1 cellular context compared by ENCODE assay signal in genomic region chr9:133149130-133150015, GRCh38.
TF ChIP-seq lines count a peak whose summit lies in the region.

No MANE protein-coding gene starts in this region.

TF ChIP-seq in K562, 482 proteins besides CTCF, POLR2A, EP300 and RAD21 (continued from another document and continues in another):
- TF ChIP-seq, protein P1, sequence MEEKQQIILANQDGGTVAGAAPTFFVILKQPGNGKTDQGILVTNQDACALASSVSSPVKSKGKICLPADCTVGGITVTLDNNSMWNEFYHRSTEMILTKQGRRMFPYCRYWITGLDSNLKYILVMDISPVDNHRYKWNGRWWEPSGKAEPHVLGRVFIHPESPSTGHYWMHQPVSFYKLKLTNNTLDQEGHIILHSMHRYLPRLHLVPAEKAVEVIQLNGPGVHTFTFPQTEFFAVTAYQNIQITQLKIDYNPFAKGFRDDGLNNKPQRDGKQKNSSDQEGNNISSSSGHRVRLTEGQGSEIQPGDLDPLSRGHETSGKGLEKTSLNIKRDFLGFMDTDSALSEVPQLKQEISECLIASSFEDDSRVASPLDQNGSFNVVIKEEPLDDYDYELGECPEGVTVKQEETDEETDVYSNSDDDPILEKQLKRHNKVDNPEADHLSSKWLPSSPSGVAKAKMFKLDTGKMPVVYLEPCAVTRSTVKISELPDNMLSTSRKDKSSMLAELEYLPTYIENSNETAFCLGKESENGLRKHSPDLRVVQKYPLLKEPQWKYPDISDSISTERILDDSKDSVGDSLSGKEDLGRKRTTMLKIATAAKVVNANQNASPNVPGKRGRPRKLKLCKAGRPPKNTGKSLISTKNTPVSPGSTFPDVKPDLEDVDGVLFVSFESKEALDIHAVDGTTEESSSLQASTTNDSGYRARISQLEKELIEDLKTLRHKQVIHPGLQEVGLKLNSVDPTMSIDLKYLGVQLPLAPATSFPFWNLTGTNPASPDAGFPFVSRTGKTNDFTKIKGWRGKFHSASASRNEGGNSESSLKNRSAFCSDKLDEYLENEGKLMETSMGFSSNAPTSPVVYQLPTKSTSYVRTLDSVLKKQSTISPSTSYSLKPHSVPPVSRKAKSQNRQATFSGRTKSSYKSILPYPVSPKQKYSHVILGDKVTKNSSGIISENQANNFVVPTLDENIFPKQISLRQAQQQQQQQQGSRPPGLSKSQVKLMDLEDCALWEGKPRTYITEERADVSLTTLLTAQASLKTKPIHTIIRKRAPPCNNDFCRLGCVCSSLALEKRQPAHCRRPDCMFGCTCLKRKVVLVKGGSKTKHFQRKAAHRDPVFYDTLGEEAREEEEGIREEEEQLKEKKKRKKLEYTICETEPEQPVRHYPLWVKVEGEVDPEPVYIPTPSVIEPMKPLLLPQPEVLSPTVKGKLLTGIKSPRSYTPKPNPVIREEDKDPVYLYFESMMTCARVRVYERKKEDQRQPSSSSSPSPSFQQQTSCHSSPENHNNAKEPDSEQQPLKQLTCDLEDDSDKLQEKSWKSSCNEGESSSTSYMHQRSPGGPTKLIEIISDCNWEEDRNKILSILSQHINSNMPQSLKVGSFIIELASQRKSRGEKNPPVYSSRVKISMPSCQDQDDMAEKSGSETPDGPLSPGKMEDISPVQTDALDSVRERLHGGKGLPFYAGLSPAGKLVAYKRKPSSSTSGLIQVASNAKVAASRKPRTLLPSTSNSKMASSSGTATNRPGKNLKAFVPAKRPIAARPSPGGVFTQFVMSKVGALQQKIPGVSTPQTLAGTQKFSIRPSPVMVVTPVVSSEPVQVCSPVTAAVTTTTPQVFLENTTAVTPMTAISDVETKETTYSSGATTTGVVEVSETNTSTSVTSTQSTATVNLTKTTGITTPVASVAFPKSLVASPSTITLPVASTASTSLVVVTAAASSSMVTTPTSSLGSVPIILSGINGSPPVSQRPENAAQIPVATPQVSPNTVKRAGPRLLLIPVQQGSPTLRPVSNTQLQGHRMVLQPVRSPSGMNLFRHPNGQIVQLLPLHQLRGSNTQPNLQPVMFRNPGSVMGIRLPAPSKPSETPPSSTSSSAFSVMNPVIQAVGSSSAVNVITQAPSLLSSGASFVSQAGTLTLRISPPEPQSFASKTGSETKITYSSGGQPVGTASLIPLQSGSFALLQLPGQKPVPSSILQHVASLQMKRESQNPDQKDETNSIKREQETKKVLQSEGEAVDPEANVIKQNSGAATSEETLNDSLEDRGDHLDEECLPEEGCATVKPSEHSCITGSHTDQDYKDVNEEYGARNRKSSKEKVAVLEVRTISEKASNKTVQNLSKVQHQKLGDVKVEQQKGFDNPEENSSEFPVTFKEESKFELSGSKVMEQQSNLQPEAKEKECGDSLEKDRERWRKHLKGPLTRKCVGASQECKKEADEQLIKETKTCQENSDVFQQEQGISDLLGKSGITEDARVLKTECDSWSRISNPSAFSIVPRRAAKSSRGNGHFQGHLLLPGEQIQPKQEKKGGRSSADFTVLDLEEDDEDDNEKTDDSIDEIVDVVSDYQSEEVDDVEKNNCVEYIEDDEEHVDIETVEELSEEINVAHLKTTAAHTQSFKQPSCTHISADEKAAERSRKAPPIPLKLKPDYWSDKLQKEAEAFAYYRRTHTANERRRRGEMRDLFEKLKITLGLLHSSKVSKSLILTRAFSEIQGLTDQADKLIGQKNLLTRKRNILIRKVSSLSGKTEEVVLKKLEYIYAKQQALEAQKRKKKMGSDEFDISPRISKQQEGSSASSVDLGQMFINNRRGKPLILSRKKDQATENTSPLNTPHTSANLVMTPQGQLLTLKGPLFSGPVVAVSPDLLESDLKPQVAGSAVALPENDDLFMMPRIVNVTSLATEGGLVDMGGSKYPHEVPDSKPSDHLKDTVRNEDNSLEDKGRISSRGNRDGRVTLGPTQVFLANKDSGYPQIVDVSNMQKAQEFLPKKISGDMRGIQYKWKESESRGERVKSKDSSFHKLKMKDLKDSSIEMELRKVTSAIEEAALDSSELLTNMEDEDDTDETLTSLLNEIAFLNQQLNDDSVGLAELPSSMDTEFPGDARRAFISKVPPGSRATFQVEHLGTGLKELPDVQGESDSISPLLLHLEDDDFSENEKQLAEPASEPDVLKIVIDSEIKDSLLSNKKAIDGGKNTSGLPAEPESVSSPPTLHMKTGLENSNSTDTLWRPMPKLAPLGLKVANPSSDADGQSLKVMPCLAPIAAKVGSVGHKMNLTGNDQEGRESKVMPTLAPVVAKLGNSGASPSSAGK (IDR thresholded peaks at IDR 0.05) = peak; percentile 92
- TF ChIP-seq PURB (CRISPR knock-in tag; IDR thresholded peaks at IDR 0.05; ENCODE audit: low read depth) = no peak
- TF ChIP-seq ZC3H4 (CRISPR knock-in tag; IDR thresholded peaks at IDR 0.05; ENCODE audit: borderline replicate concordance) = no peak
- peak; percentile 14; the same call in 1 of the 2 replicates for TF ChIP-seq SMARCA4 (IDR thresholded peaks at IDR 0.05)
- TF ChIP-seq ATF6 (CRISPR knock-in tag; IDR thresholded peaks at IDR 0.05) = no peak
- 0 out of 2 replicates have a peak, but pooled peaks have one; percentile 58 for TF ChIP-seq TCF7 (IDR thresholded peaks at IDR 0.05; ENCODE audit: borderline replicate concordance)
- TF ChIP-seq ETV1 (tag; conservative IDR thresholded peaks at IDR 0.05; ENCODE audit: low read depth) = no peak
- no peak for TF ChIP-seq FOXJ3 (CRISPR knock-in tag; IDR thresholded peaks at IDR 0.05)
- TF ChIP-seq, protein P2, sequence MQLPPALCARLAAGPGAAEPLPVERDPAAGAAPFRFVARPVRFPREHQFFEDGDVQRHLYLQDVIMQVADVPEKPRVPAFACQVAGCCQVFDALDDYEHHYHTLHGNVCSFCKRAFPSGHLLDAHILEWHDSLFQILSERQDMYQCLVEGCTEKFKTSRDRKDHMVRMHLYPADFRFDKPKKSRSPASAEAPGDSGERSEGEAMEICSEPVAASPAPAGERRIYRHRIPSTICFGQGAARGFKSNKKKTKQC (CRISPR knock-in tag; IDR thresholded peaks at IDR 0.05) = peak; percentile 72; the same call in 1 of the 2 replicates
- peak; percentile 85 for TF ChIP-seq SAP30 (IDR thresholded peaks at IDR 0.05; ENCODE audit: borderline replicate concordance, insufficient read depth, low read depth, low read length, poor library complexity, severe bottlenecking)
- TF ChIP-seq ZNF584 (CRISPR knock-in tag; IDR thresholded peaks at IDR 0.05; ENCODE audit: low read depth) = peak; percentile 94
- TF ChIP-seq, protein P3, sequence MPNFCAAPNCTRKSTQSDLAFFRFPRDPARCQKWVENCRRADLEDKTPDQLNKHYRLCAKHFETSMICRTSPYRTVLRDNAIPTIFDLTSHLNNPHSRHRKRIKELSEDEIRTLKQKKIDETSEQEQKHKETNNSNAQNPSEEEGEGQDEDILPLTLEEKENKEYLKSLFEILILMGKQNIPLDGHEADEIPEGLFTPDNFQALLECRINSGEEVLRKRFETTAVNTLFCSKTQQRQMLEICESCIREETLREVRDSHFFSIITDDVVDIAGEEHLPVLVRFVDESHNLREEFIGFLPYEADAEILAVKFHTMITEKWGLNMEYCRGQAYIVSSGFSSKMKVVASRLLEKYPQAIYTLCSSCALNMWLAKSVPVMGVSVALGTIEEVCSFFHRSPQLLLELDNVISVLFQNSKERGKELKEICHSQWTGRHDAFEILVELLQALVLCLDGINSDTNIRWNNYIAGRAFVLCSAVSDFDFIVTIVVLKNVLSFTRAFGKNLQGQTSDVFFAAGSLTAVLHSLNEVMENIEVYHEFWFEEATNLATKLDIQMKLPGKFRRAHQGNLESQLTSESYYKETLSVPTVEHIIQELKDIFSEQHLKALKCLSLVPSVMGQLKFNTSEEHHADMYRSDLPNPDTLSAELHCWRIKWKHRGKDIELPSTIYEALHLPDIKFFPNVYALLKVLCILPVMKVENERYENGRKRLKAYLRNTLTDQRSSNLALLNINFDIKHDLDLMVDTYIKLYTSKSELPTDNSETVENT (CRISPR knock-in tag; IDR thresholded peaks at IDR 0.05) = peak; percentile 96
- TF ChIP-seq ZNF561 (CRISPR knock-in tag; conservative IDR thresholded peaks at IDR 0.05) = no peak
- peak; percentile 97 for TF ChIP-seq ZNF644 (tag; IDR thresholded peaks at IDR 0.05; ENCODE audit: low read depth)
- no peak for TF ChIP-seq EWSR1 (IDR thresholded peaks at IDR 0.05; ENCODE audit: borderline replicate concordance, low read depth, partially characterized antibody)
- TF ChIP-seq, protein P4, sequence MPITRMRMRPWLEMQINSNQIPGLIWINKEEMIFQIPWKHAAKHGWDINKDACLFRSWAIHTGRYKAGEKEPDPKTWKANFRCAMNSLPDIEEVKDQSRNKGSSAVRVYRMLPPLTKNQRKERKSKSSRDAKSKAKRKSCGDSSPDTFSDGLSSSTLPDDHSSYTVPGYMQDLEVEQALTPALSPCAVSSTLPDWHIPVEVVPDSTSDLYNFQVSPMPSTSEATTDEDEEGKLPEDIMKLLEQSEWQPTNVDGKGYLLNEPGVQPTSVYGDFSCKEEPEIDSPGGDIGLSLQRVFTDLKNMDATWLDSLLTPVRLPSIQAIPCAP (CRISPR knock-in tag; IDR thresholded peaks at IDR 0.05; ENCODE audit: borderline replicate concordance) = no peak
- TF ChIP-seq FOXM1 (IDR thresholded peaks at IDR 0.05; ENCODE audit: low read depth) = no peak
- TF ChIP-seq FOXM1 (CRISPR knock-in tag; IDR thresholded peaks at IDR 0.05; ENCODE audit: low read depth) = no peak; the same call in 1 of the 2 replicates
- no peak for TF ChIP-seq MTA2 (IDR thresholded peaks at IDR 0.05; ENCODE audit: low read depth)
- peak; percentile 89 for TF ChIP-seq REST (CRISPR knock-in tag; IDR thresholded peaks at IDR 0.05; ENCODE audit: low read depth)
- peak; percentile 80 for TF ChIP-seq FUS (optimal IDR thresholded peaks at IDR 0.05; ENCODE audit: low read depth, low read length)
- 0 out of 2 replicates have a peak, but pooled peaks have one; percentile 39 for TF ChIP-seq ZNF124 (CRISPR knock-in tag; IDR thresholded peaks at IDR 0.05)
- no peak; the same call in 1 of the 2 replicates for TF ChIP-seq CBX5 (IDR thresholded peaks at IDR 0.05; ENCODE audit: borderline replicate concordance, low read depth)
- no peak for TF ChIP-seq GATA2 (CRISPR knock-in tag; IDR thresholded peaks at IDR 0.05)
- 0 out of 2 replicates have a peak, but pooled peaks have one; percentile 33 for TF ChIP-seq ZNF668 (CRISPR knock-in tag; IDR thresholded peaks at IDR 0.05)
- TF ChIP-seq NFRKB (IDR thresholded peaks at IDR 0.05; ENCODE audit: low read depth) = no peak; the same call in 1 of the 2 replicates
- peak; percentile 47; the same call in 1 of the 2 replicates for TF ChIP-seq PKNOX1 (IDR thresholded peaks at IDR 0.05)
- TF ChIP-seq, protein P5, sequence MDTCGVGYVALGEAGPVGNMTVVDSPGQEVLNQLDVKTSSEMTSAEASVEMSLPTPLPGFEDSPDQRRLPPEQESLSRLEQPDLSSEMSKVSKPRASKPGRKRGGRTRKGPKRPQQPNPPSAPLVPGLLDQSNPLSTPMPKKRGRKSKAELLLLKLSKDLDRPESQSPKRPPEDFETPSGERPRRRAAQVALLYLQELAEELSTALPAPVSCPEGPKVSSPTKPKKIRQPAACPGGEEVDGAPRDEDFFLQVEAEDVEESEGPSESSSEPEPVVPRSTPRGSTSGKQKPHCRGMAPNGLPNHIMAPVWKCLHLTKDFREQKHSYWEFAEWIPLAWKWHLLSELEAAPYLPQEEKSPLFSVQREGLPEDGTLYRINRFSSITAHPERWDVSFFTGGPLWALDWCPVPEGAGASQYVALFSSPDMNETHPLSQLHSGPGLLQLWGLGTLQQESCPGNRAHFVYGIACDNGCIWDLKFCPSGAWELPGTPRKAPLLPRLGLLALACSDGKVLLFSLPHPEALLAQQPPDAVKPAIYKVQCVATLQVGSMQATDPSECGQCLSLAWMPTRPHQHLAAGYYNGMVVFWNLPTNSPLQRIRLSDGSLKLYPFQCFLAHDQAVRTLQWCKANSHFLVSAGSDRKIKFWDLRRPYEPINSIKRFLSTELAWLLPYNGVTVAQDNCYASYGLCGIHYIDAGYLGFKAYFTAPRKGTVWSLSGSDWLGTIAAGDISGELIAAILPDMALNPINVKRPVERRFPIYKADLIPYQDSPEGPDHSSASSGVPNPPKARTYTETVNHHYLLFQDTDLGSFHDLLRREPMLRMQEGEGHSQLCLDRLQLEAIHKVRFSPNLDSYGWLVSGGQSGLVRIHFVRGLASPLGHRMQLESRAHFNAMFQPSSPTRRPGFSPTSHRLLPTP (IDR thresholded peaks at IDR 0.05; ENCODE audit: borderline replicate concordance, extremely low read depth, insufficient read length) = no peak
